Comparison of ENCODE assay signal across 8 cellular contexts in genomic region chr2:217106650-217107014, GRCh38.
A peak's percentile ranks its signal among the peaks of the same experiment; 100 is the strongest.
DNase-seq lines count a peak whose midpoint lies in the region; TF ChIP-seq lines count a peak whose summit lies in the region.
"Had no signal": no experiment of that assay in that cellular context is flagged by ENCODE, and none has a peak within 500 bp of the region (broad histone marks: within the 10 kb centered on the region; RNA-seq: fewer than 3 reads in every experiment).

No MANE protein-coding gene starts in this region.

- H3K36me3 ChIP-seq in testis (ENCODE audit: low read depth, missing control alignments), result no peaks in the 10 kb centered on the region

- H3K9me3 ChIP-seq in testis, result no peaks in the 10 kb centered on the region

- no peak overlapping the region for H3K27ac ChIP-seq in testis
- H3K27ac ChIP-seq: HL-60 had no signal

- H3K4me3 ChIP-seq in GM12864 (ENCODE audit: low read depth, low read length), result no peak overlapping the region
- H3K4me3 ChIP-seq in epithelial cell of esophagus (ENCODE audit: low read length), result no peak overlapping the region
- no peak overlapping the region for H3K4me3 ChIP-seq in testis

- no peak for TF ChIP-seq POLR2A in testis (IDR thresholded peaks at IDR 0.05)

- H3K4me1 ChIP-seq in testis, result no peaks in the 10 kb centered on the region

- H3K27me3 ChIP-seq in testis, result no peaks in the 10 kb centered on the region

- DNase-seq in GM12864 (ENCODE audit: low read depth) (no peak), NCI-H460 (ENCODE audit: extremely low read depth, low read depth) (peak; percentile 20), epithelial cell of esophagus (ENCODE audit: low read depth) (peak; percentile 61), renal cortical epithelial cell (ENCODE audit: low read depth) (peak; percentile 62), D341Med (ENCODE audit: low spot score) (no peak), testis (no peak), medulla oblongata (ENCODE audit: extremely low spot score) (no peak)

- intact Hi-C loops in testis (cut with DNase I; ENCODE audit: low total_unique reads), result no loop called here

- peak; percentile 53 for TF ChIP-seq CTCF in GM12864 (IDR thresholded peaks at IDR 0.05; ENCODE audit: low read depth, low read length, missing control alignments)
- peak; percentile 57 for TF ChIP-seq CTCF in epithelial cell of esophagus (IDR thresholded peaks at IDR 0.05; ENCODE audit: insufficient read depth, low read depth, low read length, missing control alignments)
- TF ChIP-seq CTCF in testis (IDR thresholded peaks at IDR 0.05), result peak in 1 of 3 experiments; percentile 18

- 87 to 92% methylated on average over 3 of the region's 3 CpGs for WGBS in testis, 2 donors

Comparison
In these comparisons a context has a peak if more than half of its experiments do, and no peak if none do; other contexts are left out.
1. DNase-seq: peak in NCI-H460 (single experiment), epithelial cell of esophagus (single experiment) and renal cortical epithelial cell (single experiment); none in GM12864 (single experiment), D341Med (single experiment), testis (single experiment) and medulla oblongata (single experiment).